ENCODE assay signal across 12 cellular contexts in genomic region chr3:2354702-2355101, GRCh38.
DNase-seq lines count a peak whose midpoint lies in the region; ATAC-seq and TF ChIP-seq lines count a peak whose summit lies in the region.
"Had no signal": no experiment of that assay in that cellular context is flagged by ENCODE, and none has a peak within 500 bp of the region (broad histone marks: within the 10 kb centered on the region; RNA-seq: fewer than 3 reads in every experiment).

No MANE protein-coding gene starts in this region.

- H3K4me3 ChIP-seq in retinal pigment epithelial cell (ENCODE audit: low read length): no peak overlapping the region
- H3K4me3 ChIP-seq: SJSA1 had no signal

- peak; percentile 93 to 97 for ATAC-seq in left cardiac atrium
- no peak for ATAC-seq in HG02970 (IDR thresholded peaks at IDR 0.05; ENCODE audit: low FRiP score, unreplicated experiment)

- no peak for TF ChIP-seq CTCF in retinal pigment epithelial cell (conservative IDR thresholded peaks at IDR 0.05; ENCODE audit: low read depth, low read length)

- DNase-seq in NCI-H1417 (lab: John Stamatoyannopoulos, UW) (peak in 2 of 3 experiments; percentile 4 to 22), NCI-H1417 treated with DMSO at 0.1 percent for 48 hours (lab: John Stamatoyannopoulos, UW) (no peak), T1000 (lab: John Stamatoyannopoulos, UW) (peak; percentile 69), left cardiac atrium (peak; percentile 37), retinal pigment epithelial cell (ENCODE audit: low read depth) (peak; percentile 39), LoVo (ENCODE audit: low spot score) (no peak), SHP77 treated with DMSO at 0.1 percent for 48 hours (lab: John Stamatoyannopoulos, UW) (no peak)
- DNase-seq: activated CD4-positive, alpha-beta T cell treated with anti-CD3 and anti-CD28 coated beads, Interleukin-2, amount 50 U/mL, for 4 hours; NCI-H1694 treated with DMSO at 0.1 percent for 48 hours; small intestine had no signal

- intact Hi-C loops in left cardiac atrium (cut with DNase I): loop anchor here in 1 of 2 donors (5.0 kb wide), 1 partner anchor 648 kb away; no protein-coding TSS in a partner anchor

Comparison
In these comparisons a context has a peak if more than half of its experiments do, and no peak if none do; other contexts are left out.
1. DNase-seq: peak in NCI-H1417 (2 of 3), T1000 (single experiment), left cardiac atrium (single experiment) and retinal pigment epithelial cell (single experiment); none in NCI-H1417 treated with DMSO at 0.1 percent for 48 hours (single experiment), LoVo (single experiment) and SHP77 treated with DMSO at 0.1 percent for 48 hours (single experiment).